16 cellular contexts compared by ENCODE assay signal in the genomic region with DNA sequence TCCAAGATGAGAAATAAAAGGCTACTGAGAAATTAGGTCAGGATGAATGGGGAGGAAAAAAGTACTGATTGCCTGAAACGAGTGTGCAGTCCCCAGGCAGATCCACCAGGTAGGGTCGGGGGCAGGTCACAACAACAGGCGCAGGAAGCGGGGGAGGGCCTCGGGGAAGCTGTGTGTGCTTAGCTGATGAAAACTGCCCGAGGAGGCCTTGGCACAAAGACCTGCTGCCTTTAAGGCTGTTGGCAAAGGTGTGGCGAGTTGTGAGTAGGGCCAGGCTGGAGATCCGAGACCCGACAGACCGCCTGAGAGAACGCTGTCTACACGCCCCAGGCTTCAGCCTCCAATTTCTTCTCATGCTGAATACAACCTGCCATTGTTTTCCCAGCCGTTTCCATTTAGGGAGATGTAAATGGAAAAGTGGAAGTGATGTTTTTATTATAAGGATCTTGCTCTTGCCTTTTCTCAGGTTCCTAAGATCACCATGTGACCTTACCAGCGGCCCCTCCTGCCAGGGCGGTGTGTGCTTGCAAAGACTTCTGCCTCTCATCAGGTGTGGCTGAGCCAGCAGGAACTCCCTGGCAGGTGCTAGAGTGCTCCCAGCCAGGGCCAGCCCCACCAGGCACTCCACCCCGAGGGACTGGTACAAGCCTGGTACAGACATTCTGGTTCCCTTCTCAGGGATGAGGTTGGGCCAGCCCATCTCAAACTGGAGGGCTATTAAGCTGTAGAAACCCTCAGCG.
DNase-seq lines count a peak whose midpoint lies in the region; ATAC-seq, FAIRE-seq and TF ChIP-seq lines count a peak whose summit lies in the region.
"Had no signal": no experiment of that assay in that cellular context is flagged by ENCODE, and none has a peak within 500 bp of the region (broad histone marks: within the 10 kb centered on the region; RNA-seq: fewer than 3 reads in every experiment).

No MANE protein-coding gene starts in this region.

- H3K27ac ChIP-seq in HepG2 (ENCODE audit: extremely low read length, insufficient read depth, low read length) = no peak overlapping the region

- H3K36me3 ChIP-seq in HepG2 (replicated peaks in 1 of 2; ENCODE audit: control insufficient read depth in 1 of 2, insufficient read depth in 2 of 2, low read length in 2 of 2) = peaks cover 14 to 32% of the 10 kb centered on the region in 2 experiments; a peak in 4 of 5 replicates

- H3K4me2 ChIP-seq in HepG2 (ENCODE audit: low read depth, low read length) = no peak overlapping the region

- no peak for TF ChIP-seq POLR2A in HepG2 (IDR thresholded peaks at IDR 0.05; ENCODE audit: insufficient read depth in 1 of 2, low read depth in 2 of 2, low read length in 2 of 2)

- DNase-seq in natural killer cell (no peak), WTC11 (ENCODE audit: low spot score) (peak; percentile 44), HepG2 (ENCODE audit: low spot score) (no peak), frontal cortex (ENCODE audit: low spot score in 2 of 2) (no peak), T-helper 1 cell (no peak), globus pallidus (ENCODE audit: low spot score) (no peak)
- DNase-seq in natural killer cell treated with Interleukin-12 subunit alpha and Interleukin-12 subunit beta and Interleukin-15 and Interleukin-18, amount 100 ng/mL, for 72 hours (ENCODE audit: low spot score) = no peak
- no peak for DNase-seq in stimulated activated naive CD4-positive, alpha-beta T cell treated with Interleukin-2 at 50 U/mL for 16 hours (lab: John Stamatoyannopoulos, UW)
- DNase-seq: EL; NCI-H1930; occipital lobe; SHP77 treated with DMSO at 0.1 percent for 48 hours; stimulated activated CD4-positive, alpha-beta T cell treated with anti-CD3 and anti-CD28 coated beads, Interleukin-4, amount 100 ng/mL, for 4 hours had no signal

- CTCF ChIA-PET in WTC11 (lab: Charles Lee) (interaction anchor here (0.9 to 4.8 kb wide), 3 partner anchors 19 to 109 kb away, joined by 3 to 24 read pairs (median 20); no protein-coding TSS in a partner anchor), HepG2 (lab: Yijun Ruan, JAX; ENCODE audit: low intra/inter-chr PET ratio, low total read pairs) (no interaction called here)

- in situ Hi-C loops in HepG2 (cut with HindIII; ENCODE audit: extremely low pct_ligation_motif_present, low pct_unique_long_range_greater_than_20kb) = no loop called here

- H3K36me3 Mint-ChIP-seq in natural killer cell (no peaks in the 10 kb centered on the region), WTC11 (peaks cover 13% of the 10 kb centered on the region)
- H3K36me3 Mint-ChIP-seq in natural killer cell treated with Interleukin-12 subunit alpha and Interleukin-12 subunit beta and Interleukin-15 and Interleukin-18, amount 100 ng/mL, for 72 hours = no peaks in the 10 kb centered on the region

- peaks cover 47% of the 10 kb centered on the region for H3K4me1 ChIP-seq in HepG2 (ENCODE audit: insufficient read depth, low read length)

- TF ChIP-seq RAD21 in HepG2 (CRISPR knock-in tag; IDR thresholded peaks at IDR 0.05) = no peak

- no peaks in the 10 kb centered on the region for H3K9me3 ChIP-seq in HepG2 (ENCODE audit: low read length)

- H3K9me3 Mint-ChIP-seq in natural killer cell (no peaks in the 10 kb centered on the region), WTC11 (no peaks in the 10 kb centered on the region)
- H3K9me3 Mint-ChIP-seq in natural killer cell treated with Interleukin-12 subunit alpha and Interleukin-12 subunit beta and Interleukin-15 and Interleukin-18, amount 100 ng/mL, for 72 hours = no peaks in the 10 kb centered on the region
- H3K9me3 Mint-ChIP-seq: activated T-helper 17 cell treated with anti-CD3 and anti-CD28 coated beads, Interleukin-2, amount 50 U/mL, for 72 hours had no signal

- no peak overlapping the region for H3K4me3 ChIP-seq in HepG2 (replicated peaks in 1 of 3; ENCODE audit: insufficient read depth in 1 of 3, low read depth in 2 of 3, low read length in 3 of 3)

- H3K4me3 Mint-ChIP-seq in natural killer cell (no peak overlapping the region), WTC11 (0 out of 2 replicates have a peak overlapping the region, but pooled peaks have one; percentile 19)
- no peak overlapping the region for H3K4me3 Mint-ChIP-seq in natural killer cell treated with Interleukin-12 subunit alpha and Interleukin-12 subunit beta and Interleukin-15 and Interleukin-18, amount 100 ng/mL, for 72 hours
- H3K4me3 Mint-ChIP-seq: activated T-helper 17 cell treated with anti-CD3 and anti-CD28 coated beads, Interleukin-2, amount 50 U/mL, for 72 hours had no signal

- no peak for FAIRE-seq in HepG2 (lab: Jason Lieb, UNC)
- no peak for FAIRE-seq in frontal cortex (lab: Jason Lieb, UNC)
- FAIRE-seq: GM18507, HTR-8/SVneo had no signal

- no peaks in the 10 kb centered on the region for H4K20me1 ChIP-seq in HepG2 (ENCODE audit: insufficient read depth, low read length)

- H3K27me3 Mint-ChIP-seq in natural killer cell (ENCODE audit: low read depth in 2 of 2) (no peaks in the 10 kb centered on the region), WTC11 (ENCODE audit: low read depth) (no peaks in the 10 kb centered on the region)
- H3K27me3 Mint-ChIP-seq in natural killer cell treated with Interleukin-12 subunit alpha and Interleukin-12 subunit beta and Interleukin-15 and Interleukin-18, amount 100 ng/mL, for 72 hours = no peaks in the 10 kb centered on the region
- H3K27me3 Mint-ChIP-seq: activated T-helper 17 cell treated with anti-CD3 and anti-CD28 coated beads, Interleukin-2, amount 50 U/mL, for 72 hours had no signal

- no peaks in the 10 kb centered on the region for H3K79me2 ChIP-seq in HepG2 (ENCODE audit: insufficient read depth, low read length)

- intact Hi-C loops in natural killer cell (cut with micrococcal nuclease) = no loop called here
- intact Hi-C loops in HepG2 (cut with micrococcal nuclease; ENCODE audit: unreplicated experiment) = no loop called here

- H3K27me3 ChIP-seq in HepG2 (ENCODE audit: control insufficient read depth in 1 of 2, insufficient read depth in 2 of 2, low read length in 2 of 2) = no peaks in the 10 kb centered on the region

- POLR2A ChIA-PET in WTC11 (lab: Charles Lee) = no interaction called here
- POLR2A ChIA-PET in HepG2 (lab: Yijun Ruan, JAX) = no interaction called here

- H3K27ac Mint-ChIP-seq in natural killer cell (peak overlapping the region; percentile 41 to 86), WTC11 (peak overlapping the region; percentile 59)
- peak overlapping the region in 1 of 2 donors; percentile 43 for H3K27ac Mint-ChIP-seq in natural killer cell treated with Interleukin-12 subunit alpha and Interleukin-12 subunit beta and Interleukin-15 and Interleukin-18, amount 100 ng/mL, for 72 hours
- H3K27ac Mint-ChIP-seq: activated T-helper 17 cell treated with anti-CD3 and anti-CD28 coated beads, Interleukin-2, amount 50 U/mL, for 72 hours had no signal

- H3K9ac ChIP-seq in HepG2 (ENCODE audit: insufficient read depth, low read depth, low read length) = no peak overlapping the region

- no peak overlapping the region for H2AFZ ChIP-seq in HepG2 (ENCODE audit: low read length)

- H3K4me1 Mint-ChIP-seq in natural killer cell = peaks cover 51 to 81% of the 10 kb centered on the region in 2 donors
- H3K4me1 Mint-ChIP-seq in natural killer cell treated with Interleukin-12 subunit alpha and Interleukin-12 subunit beta and Interleukin-15 and Interleukin-18, amount 100 ng/mL, for 72 hours (ENCODE audit: low read depth in 2 of 2) = peaks cover 50 to 52% of the 10 kb centered on the region in 2 donors
- peaks cover 65% of the 10 kb centered on the region for H3K4me1 Mint-ChIP-seq in WTC11
- H3K4me1 Mint-ChIP-seq: activated T-helper 17 cell treated with anti-CD3 and anti-CD28 coated beads, Interleukin-2, amount 50 U/mL, for 72 hours had no signal

- no TSS peak for BruUV-seq in HepG2 (replicated peaks; lab: Mats Ljungman, UMichigan)

- WGBS in HepG2 (ENCODE audit: low lambda C conversion rate) = 79% methylated on average over 15 of the region's 17 CpGs

- ATAC-seq in natural killer cell (peak in 1 of 3 donors; percentile 23), WTC11 (peak; percentile 77), HepG2 (peak; percentile 21; the same call in 1 of the 3 replicates)
- ATAC-seq in natural killer cell treated with Interleukin-12 subunit alpha and Interleukin-12 subunit beta and Interleukin-15 and Interleukin-18, amount 100 ng/mL, for 72 hours = no peak

- TF ChIP-seq EP300 in HepG2 (IDR thresholded peaks at IDR 0.05; ENCODE audit: low read depth in 2 of 2, low read length in 2 of 2) (no peak), HepG2 (CRISPR knock-in tag; IDR thresholded peaks at IDR 0.05; ENCODE audit: borderline replicate concordance) (no peak)

- TF ChIP-seq CTCF in natural killer cell (IDR thresholded peaks at IDR 0.05) (no peak), WTC11 (IDR thresholded peaks at IDR 0.05) (no peak), HepG2 (CRISPR knock-in tag; IDR thresholded peaks at IDR 0.05) (no peak)

TF ChIP-seq in WTC11, 78 proteins besides CTCF, POLR2A, EP300 and RAD21:
- TF ChIP-seq CBFB (CRISPR knock-in tag; IDR thresholded peaks at IDR 0.05; ENCODE audit: low read depth) = no peak
- TF ChIP-seq ETV6 (CRISPR knock-in tag; IDR thresholded peaks at IDR 0.05) = no peak
- TF ChIP-seq, protein P1, sequence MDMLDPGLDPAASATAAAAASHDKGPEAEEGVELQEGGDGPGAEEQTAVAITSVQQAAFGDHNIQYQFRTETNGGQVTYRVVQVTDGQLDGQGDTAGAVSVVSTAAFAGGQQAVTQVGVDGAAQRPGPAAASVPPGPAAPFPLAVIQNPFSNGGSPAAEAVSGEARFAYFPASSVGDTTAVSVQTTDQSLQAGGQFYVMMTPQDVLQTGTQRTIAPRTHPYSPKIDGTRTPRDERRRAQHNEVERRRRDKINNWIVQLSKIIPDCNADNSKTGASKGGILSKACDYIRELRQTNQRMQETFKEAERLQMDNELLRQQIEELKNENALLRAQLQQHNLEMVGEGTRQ (CRISPR knock-in tag; IDR thresholded peaks at IDR 0.05) = peak; percentile 37
- no peak for TF ChIP-seq GRHL2 (CRISPR knock-in tag; IDR thresholded peaks at IDR 0.05; ENCODE audit: insufficient replicate concordance, severe bottlenecking)

TF ChIP-seq in HepG2, 621 proteins besides CTCF, POLR2A, EP300 and RAD21 (continues in another document):
- TF ChIP-seq MLLT10 (CRISPR knock-in tag; IDR thresholded peaks at IDR 0.05) (no peak), CC2D1A (CRISPR knock-in tag; IDR thresholded peaks at IDR 0.05) (no peak), CBX1 (IDR thresholded peaks at IDR 0.05; ENCODE audit: low read depth) (no peak)
- TF ChIP-seq, protein P2, sequence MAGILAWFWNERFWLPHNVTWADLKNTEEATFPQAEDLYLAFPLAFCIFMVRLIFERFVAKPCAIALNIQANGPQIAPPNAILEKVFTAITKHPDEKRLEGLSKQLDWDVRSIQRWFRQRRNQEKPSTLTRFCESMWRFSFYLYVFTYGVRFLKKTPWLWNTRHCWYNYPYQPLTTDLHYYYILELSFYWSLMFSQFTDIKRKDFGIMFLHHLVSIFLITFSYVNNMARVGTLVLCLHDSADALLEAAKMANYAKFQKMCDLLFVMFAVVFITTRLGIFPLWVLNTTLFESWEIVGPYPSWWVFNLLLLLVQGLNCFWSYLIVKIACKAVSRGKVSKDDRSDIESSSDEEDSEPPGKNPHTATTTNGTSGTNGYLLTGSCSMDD (CRISPR knock-in tag; IDR thresholded peaks at IDR 0.05) = no peak

Comparison
In these comparisons a context has a peak if more than half of its experiments do, and no peak if none do; other contexts are left out.
1. ATAC-seq: peak in WTC11 (single experiment) and HepG2 (single experiment); none in natural killer cell treated with Interleukin-12 subunit alpha and Interleukin-12 subunit beta and Interleukin-15 and Interleukin-18, amount 100 ng/mL, for 72 hours (0 of 2).